ENCODE assay signal across 9 cellular contexts in the genomic region with DNA sequence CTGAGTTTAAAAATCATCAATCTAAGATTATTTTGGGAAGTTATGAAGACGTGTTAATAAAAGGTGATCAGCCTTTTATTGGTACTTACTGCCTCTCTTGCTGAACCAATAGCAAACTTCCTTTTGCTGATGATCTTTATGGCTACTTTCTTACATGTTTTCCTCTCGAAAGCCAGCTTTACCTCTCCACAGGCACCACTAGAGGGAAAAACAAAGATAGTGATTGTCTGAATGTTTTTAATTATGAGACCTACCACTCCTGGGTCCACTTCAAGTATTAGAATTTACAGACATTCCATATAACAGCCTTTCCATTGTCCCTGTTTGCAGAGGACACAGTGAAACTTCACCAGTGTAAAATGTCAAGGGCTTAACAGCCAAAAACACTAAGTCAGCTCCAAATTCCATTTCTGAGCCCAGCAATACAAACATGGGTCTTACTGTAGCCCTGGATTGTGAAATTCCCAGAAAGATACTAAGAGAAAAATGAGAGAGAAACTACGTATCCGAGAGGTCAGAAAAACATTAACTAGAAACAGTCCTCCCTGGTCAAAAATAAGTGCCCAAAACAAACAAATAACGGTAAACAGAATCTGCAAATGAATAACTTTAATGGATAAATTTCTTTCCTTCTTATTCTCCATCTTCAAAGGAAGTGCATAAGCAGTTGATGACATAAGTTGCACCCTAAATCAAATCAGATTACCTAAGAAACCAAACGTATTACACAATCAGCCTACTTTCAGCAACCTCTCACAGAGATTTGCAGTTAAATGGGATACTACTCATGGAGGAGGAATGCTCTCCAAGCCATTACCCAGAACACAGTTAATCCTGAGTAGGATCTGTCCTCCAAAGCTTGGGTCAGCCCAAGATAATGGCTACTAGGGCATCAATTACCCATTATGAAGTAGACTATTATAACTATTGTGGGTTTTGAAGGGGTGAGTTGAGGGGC. TPM values are rescaled to one million over a fixed set of nuclear protein-coding genes. Genes with fewer than 3 reads are reported as not detected.
DNase-seq lines count a peak whose midpoint lies in the region; ATAC-seq and TF ChIP-seq lines count a peak whose summit lies in the region.
"Had no signal": no experiment of that assay in that cellular context is flagged by ENCODE, and none has a peak within 500 bp of the region (broad histone marks: within the 10 kb centered on the region; RNA-seq: fewer than 3 reads in every experiment).

No MANE protein-coding gene starts in this region.

- peak overlapping the region; percentile 32 for H3K27ac ChIP-seq in colonic mucosa
- peak overlapping the region in 1 of 2 donors; percentile 43 for H3K27ac ChIP-seq in lung (ENCODE audit: low read depth in 1 of 2, low read length in 1 of 2)
- H3K27ac ChIP-seq: BLaER1 treated with 17β-estradiol and CSF1 and Interleukin-3, amounts not matched to agents 10 nM and 100 nM had no signal

- peaks cover 45 to 47% of the 10 kb centered on the region in 2 donors for H3K4me1 Mint-ChIP-seq in natural killer cell treated with Interleukin-12 subunit alpha and Interleukin-12 subunit beta and Interleukin-15 and Interleukin-18, amount 100 ng/mL, for 72 hours (ENCODE audit: low read depth in 2 of 2)
- H3K4me1 Mint-ChIP-seq in natural killer cell = peaks cover 13 to 14% of the 10 kb centered on the region in 2 donors
- peaks cover 0 to 9% (median 0%) of the 10 kb centered on the region in 4 donors for H3K4me1 Mint-ChIP-seq in naive thymus-derived CD8-positive, alpha-beta T cell

- H3K4me3 ChIP-seq in colonic mucosa = no peak overlapping the region
- H3K4me3 ChIP-seq in lung = no peak overlapping the region
- H3K4me3 ChIP-seq: BLaER1 treated with 17β-estradiol and CSF1 and Interleukin-3, amounts not matched to agents 10 nM and 100 nM had no signal

- H3K27me3 Mint-ChIP-seq in natural killer cell treated with Interleukin-12 subunit alpha and Interleukin-12 subunit beta and Interleukin-15 and Interleukin-18, amount 100 ng/mL, for 72 hours = no peaks in the 10 kb centered on the region
- H3K27me3 Mint-ChIP-seq in natural killer cell (ENCODE audit: low read depth in 2 of 2) = no peaks in the 10 kb centered on the region
- peaks cover 0 to 2% (median 1%) of the 10 kb centered on the region in 5 donors for H3K27me3 Mint-ChIP-seq in naive thymus-derived CD8-positive, alpha-beta T cell

- no peaks in the 10 kb centered on the region for H3K4me1 ChIP-seq in colonic mucosa
- no peaks in the 10 kb centered on the region for H3K4me1 ChIP-seq in lung (ENCODE audit: control insufficient read depth in 2 of 2, insufficient read depth in 2 of 2, low read length in 2 of 2)

- H3K9me3 ChIP-seq in colonic mucosa = no peaks in the 10 kb centered on the region
- H3K9me3 ChIP-seq in lung (ENCODE audit: control insufficient read depth in 2 of 2, insufficient read depth in 1 of 2, low read length in 1 of 2) = no peaks in the 10 kb centered on the region
- H3K9me3 ChIP-seq: BLaER1 treated with 17β-estradiol and CSF1 and Interleukin-3, amounts not matched to agents 10 nM and 100 nM had no signal

- H3K36me3 ChIP-seq in colonic mucosa (no peaks in the 10 kb centered on the region), lung (ENCODE audit: control insufficient read depth in 2 of 2, insufficient read depth in 2 of 2, low read length in 2 of 2) (no peaks in the 10 kb centered on the region)

- H3K36me3 Mint-ChIP-seq in natural killer cell treated with Interleukin-12 subunit alpha and Interleukin-12 subunit beta and Interleukin-15 and Interleukin-18, amount 100 ng/mL, for 72 hours = no peaks in the 10 kb centered on the region
- H3K36me3 Mint-ChIP-seq in natural killer cell = no peaks in the 10 kb centered on the region
- H3K36me3 Mint-ChIP-seq in naive thymus-derived CD8-positive, alpha-beta T cell = peaks cover 3 to 48% (median 24%) of the 10 kb centered on the region in 3 donors

- POLR2A ChIA-PET in naive thymus-derived CD8-positive, alpha-beta T cell (lab: Charles Lee) = no interaction called here

- no peaks in the 10 kb centered on the region for H3K9me3 Mint-ChIP-seq in natural killer cell treated with Interleukin-12 subunit alpha and Interleukin-12 subunit beta and Interleukin-15 and Interleukin-18, amount 100 ng/mL, for 72 hours
- H3K9me3 Mint-ChIP-seq in natural killer cell = no peaks in the 10 kb centered on the region
- H3K9me3 Mint-ChIP-seq in naive thymus-derived CD8-positive, alpha-beta T cell = no peaks in the 10 kb centered on the region

- no peak overlapping the region for H3K9ac ChIP-seq in colonic mucosa (ENCODE audit: low read depth in 2 of 2, low read length in 2 of 2)
- H3K9ac ChIP-seq: BLaER1 treated with 17β-estradiol and CSF1 and Interleukin-3, amounts not matched to agents 10 nM and 100 nM had no signal

- WGBS in lung, 2 donors = 50 to 71% methylated on average over 6 of the region's 6 CpGs

- intact Hi-C loops in natural killer cell (cut with micrococcal nuclease) = no loop called here
- intact Hi-C loops in colonic mucosa (cut with DNase I) = no loop called here

- no peak for TF ChIP-seq CTCF in natural killer cell (IDR thresholded peaks at IDR 0.05)
- no peak for TF ChIP-seq CTCF in colonic mucosa (IDR thresholded peaks at IDR 0.05)
- TF ChIP-seq CTCF in lung (IDR thresholded peaks at IDR 0.05; ENCODE audit: control extremely low read depth, extremely low read depth) = no peak

- peak in 1 of 2 donors; percentile 16 for ATAC-seq in natural killer cell treated with Interleukin-12 subunit alpha and Interleukin-12 subunit beta and Interleukin-15 and Interleukin-18, amount 100 ng/mL, for 72 hours
- no peak for ATAC-seq in natural killer cell
- ATAC-seq in lung (ENCODE audit: insufficient read depth, low FRiP score) = peak; percentile 83
- ATAC-seq in naive thymus-derived CD8-positive, alpha-beta T cell = no peak
- no peak for ATAC-seq in HG03025 (IDR thresholded peaks at IDR 0.05; ENCODE audit: low FRiP score, unreplicated experiment)

- H3K27me3 ChIP-seq in colonic mucosa (no peaks in the 10 kb centered on the region), lung (ENCODE audit: control insufficient read depth, insufficient read depth) (no peaks in the 10 kb centered on the region)
- H3K27me3 ChIP-seq: BLaER1 treated with 17β-estradiol and CSF1 and Interleukin-3, amounts not matched to agents 10 nM and 100 nM had no signal

- DNase-seq in natural killer cell treated with Interleukin-12 subunit alpha and Interleukin-12 subunit beta and Interleukin-15 and Interleukin-18, amount 100 ng/mL, for 72 hours (ENCODE audit: low spot score) = no peak
- DNase-seq in natural killer cell (no peak), colonic mucosa (no peak), lung (ENCODE audit: low spot score) (no peak), NCI-H2029 (lab: John Stamatoyannopoulos, UW) (no peak)
- DNase-seq in stimulated activated CD4-positive, alpha-beta T cell treated with anti-CD3 and anti-CD28 coated beads, Interleukin-2, amount 100 ng/mL, for 24 hours = no peak
- no peak for DNase-seq in naive thymus-derived CD8-positive, alpha-beta T cell

- H3K4me3 Mint-ChIP-seq in natural killer cell treated with Interleukin-12 subunit alpha and Interleukin-12 subunit beta and Interleukin-15 and Interleukin-18, amount 100 ng/mL, for 72 hours = peak overlapping the region; percentile 58
- no peak overlapping the region for H3K4me3 Mint-ChIP-seq in natural killer cell
- H3K4me3 Mint-ChIP-seq in naive thymus-derived CD8-positive, alpha-beta T cell = no peak overlapping the region

- peak overlapping the region; percentile 56 to 85 for H3K27ac Mint-ChIP-seq in natural killer cell treated with Interleukin-12 subunit alpha and Interleukin-12 subunit beta and Interleukin-15 and Interleukin-18, amount 100 ng/mL, for 72 hours
- H3K27ac Mint-ChIP-seq in natural killer cell = no peak overlapping the region
- H3K27ac Mint-ChIP-seq in naive thymus-derived CD8-positive, alpha-beta T cell = no peak overlapping the region

RNA-seq across cellular contexts. Expression of gene CHEK2, which starts 29.5 kb away (rescaled TPM):
- 10 to 100 TPM; 28.1 to 36.2 TPM for total RNA-seq in natural killer cell treated with Interleukin-12 subunit alpha and Interleukin-12 subunit beta and Interleukin-15 and Interleukin-18, amount 100 ng/mL, for 72 hours
- total RNA-seq in natural killer cell (10 to 100 TPM; 10.4 to 11.8 (median 11.4) TPM), colonic mucosa (10 to 100 TPM; 12.2 to 36.0 TPM), lung (10 to 100 TPM in 1 of 2 donors, 1 to 10 TPM in 1; 8.6 to 10.0 TPM)
- 10 to 100 TPM in 1 of 2 donors, 1 to 10 TPM in 1; 6.0 to 10.4 TPM for polyA plus RNA-seq in lung
- total RNA-seq in naive thymus-derived CD8-positive, alpha-beta T cell = 1 to 10 TPM; 6.9 to 7.7 TPM
- polyA plus RNA-seq in naive thymus-derived CD8-positive, alpha-beta T cell = 10 to 100 TPM in 1 of 3 donors, 1 to 10 TPM in 2; 6.7 to 10.1 (median 7.9) TPM

RNA-seq across cellular contexts. Expression of gene HSCB, which starts 29.7 kb away (rescaled TPM):
- 10 to 100 TPM; 11.8 to 22.1 TPM for total RNA-seq in natural killer cell treated with Interleukin-12 subunit alpha and Interleukin-12 subunit beta and Interleukin-15 and Interleukin-18, amount 100 ng/mL, for 72 hours
- total RNA-seq in natural killer cell (10 to 100 TPM; 11.4 to 13.6 (median 12.3) TPM), colonic mucosa (10 to 100 TPM; 11.7 to 15.6 TPM), lung (10 to 100 TPM; 10.3 to 11.2 TPM)
- polyA plus RNA-seq in lung = 10 to 100 TPM; 15.4 to 19.8 TPM
- total RNA-seq in naive thymus-derived CD8-positive, alpha-beta T cell = 10 to 100 TPM; 11.7 to 12.1 TPM
- polyA plus RNA-seq in naive thymus-derived CD8-positive, alpha-beta T cell = 10 to 100 TPM in 2 of 3 donors, 1 to 10 TPM in 1; 9.1 to 11.5 (median 11.5) TPM

RNA-seq across cellular contexts. Expression of gene TTC28, which starts 32.5 kb away (rescaled TPM):
- total RNA-seq in natural killer cell treated with Interleukin-12 subunit alpha and Interleukin-12 subunit beta and Interleukin-15 and Interleukin-18, amount 100 ng/mL, for 72 hours = 1 to 10 TPM; 5.7 to 6.0 TPM
- total RNA-seq in natural killer cell (10 to 100 TPM in 1 of 3 donors, 1 to 10 TPM in 2; 4.1 to 10.0 (median 8.6) TPM), colonic mucosa (1 to 10 TPM; 6.6 to 9.2 TPM), lung (10 to 100 TPM; 43.9 to 72.2 TPM)
- polyA plus RNA-seq in lung = 1 to 10 TPM; 4.7 to 5.7 TPM
- total RNA-seq in naive thymus-derived CD8-positive, alpha-beta T cell = 1 to 10 TPM; 2.6 to 6.4 TPM
- 1 to 10 TPM in 1 of 3 donors, under 1 TPM in 2; 0.44 to 1.3 (median 0.81) TPM for polyA plus RNA-seq in naive thymus-derived CD8-positive, alpha-beta T cell

Comparison
In these comparisons a context has a peak if more than half of its experiments do, and no peak if none do; other contexts are left out.
1. H3K27ac Mint-ChIP-seq: peak in natural killer cell treated with Interleukin-12 subunit alpha and Interleukin-12 subunit beta and Interleukin-15 and Interleukin-18, amount 100 ng/mL, for 72 hours (2 of 2); none in natural killer cell (0 of 2) and naive thymus-derived CD8-positive, alpha-beta T cell (0 of 10).
2. RNA of gene TTC28, which starts 32.5 kb away (total RNA-seq): 43.9 to 72.2 TPM in lung; 6.6 to 9.2 TPM in colonic mucosa, 4.1 to 10.0 TPM in natural killer cell, 2.6 to 6.4 TPM in naive thymus-derived CD8-positive, alpha-beta T cell and 5.7 to 6.0 TPM in natural killer cell treated with Interleukin-12 subunit alpha and Interleukin-12 subunit beta and Interleukin-15 and Interleukin-18, amount 100 ng/mL, for 72 hours; every median in the first group is over 4 times any median in the second.